19 cellular contexts compared by ENCODE assay signal in the genomic region with DNA sequence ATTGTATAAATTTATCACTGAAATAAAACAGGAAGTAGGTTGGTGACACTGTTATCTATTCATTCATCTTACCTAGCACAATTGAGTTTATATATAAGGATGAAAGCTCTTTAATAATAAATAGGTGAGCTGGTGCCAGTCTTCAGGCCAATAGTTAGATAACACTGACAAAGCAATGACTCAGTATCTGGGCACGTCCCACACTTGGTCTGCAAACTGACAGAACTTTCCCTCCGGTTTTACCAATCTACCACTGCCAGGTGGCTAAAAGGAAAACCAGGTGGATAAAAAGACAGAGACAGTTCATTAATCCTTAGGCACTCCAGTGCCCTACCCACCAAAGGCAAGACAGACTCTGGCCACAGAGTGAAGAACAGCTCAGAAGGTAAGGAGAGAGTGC. TPM values are rescaled to one million over a fixed set of nuclear protein-coding genes. Genes with fewer than 3 reads are reported as not detected.
A peak's percentile ranks its signal among the peaks of the same experiment; 100 is the strongest.
DNase-seq lines count a peak whose midpoint lies in the region; ATAC-seq, FAIRE-seq and TF ChIP-seq lines count a peak whose summit lies in the region.
"Had no signal": no experiment of that assay in that cellular context is flagged by ENCODE, and none has a peak within 500 bp of the region (broad histone marks: within the 10 kb centered on the region; RNA-seq: fewer than 3 reads in every experiment).

No MANE protein-coding gene starts in this region.

- no peaks in the 10 kb centered on the region for H3K27me3 Mint-ChIP-seq in activated naive CD4-positive, alpha-beta T cell treated with anti-CD3 and anti-CD28 coated beads, Interleukin-2, amount 50 U/mL, for 24 hours
- no peaks in the 10 kb centered on the region for H3K27me3 Mint-ChIP-seq in activated naive CD4-positive, alpha-beta T cell treated with anti-CD3 and anti-CD28 coated beads for 36 hours (ENCODE audit: low read depth)
- H3K27me3 Mint-ChIP-seq: CD4-positive, alpha-beta T cell had no signal

- no peak overlapping the region for H3K4me3 ChIP-seq in bronchial epithelial cell (ENCODE audit: low read depth, low read length)
- H3K4me3 ChIP-seq: BLaER1 treated with 17β-estradiol and CSF1 and Interleukin-3, amounts not matched to agents 10 nM and 100 nM; HAP-1 had no signal

- H3K27ac Mint-ChIP-seq in activated naive CD4-positive, alpha-beta T cell treated with anti-CD3 and anti-CD28 coated beads, Interleukin-2, amount 50 U/mL, for 24 hours, result peak overlapping the region; percentile 81
- no peak overlapping the region for H3K27ac Mint-ChIP-seq in activated naive CD4-positive, alpha-beta T cell treated with anti-CD3 and anti-CD28 coated beads for 36 hours
- H3K27ac Mint-ChIP-seq in stimulated activated effector memory CD8-positive, alpha-beta T cell treated with anti-CD3 and anti-CD28 coated beads, Interleukin-12 subunit alpha, Interleukin-12 subunit beta, amount 100 ng/mL, for 72 hours, result peak overlapping the region; percentile 76
- H3K27ac Mint-ChIP-seq: CD4-positive, alpha-beta T cell had no signal

- no peaks in the 10 kb centered on the region for H3K27me3 ChIP-seq in bronchial epithelial cell (ENCODE audit: control insufficient read depth, insufficient read depth, low read length)
- H3K27me3 ChIP-seq: BLaER1 treated with 17β-estradiol and CSF1 and Interleukin-3, amounts not matched to agents 10 nM and 100 nM had no signal

- no peaks in the 10 kb centered on the region for H3K4me1 Mint-ChIP-seq in activated naive CD4-positive, alpha-beta T cell treated with anti-CD3 and anti-CD28 coated beads, Interleukin-2, amount 50 U/mL, for 24 hours
- no peaks in the 10 kb centered on the region for H3K4me1 Mint-ChIP-seq in activated naive CD4-positive, alpha-beta T cell treated with anti-CD3 and anti-CD28 coated beads for 36 hours (ENCODE audit: low read depth)
- H3K4me1 Mint-ChIP-seq in stimulated activated effector memory CD8-positive, alpha-beta T cell treated with anti-CD3 and anti-CD28 coated beads, Interleukin-12 subunit alpha, Interleukin-12 subunit beta, amount 100 ng/mL, for 72 hours, result peaks cover 4% of the 10 kb centered on the region

- TF ChIP-seq CTCF in bronchial epithelial cell (IDR thresholded peaks at IDR 0.05; ENCODE audit: insufficient read depth, low read length, severe bottlenecking), result no peak

- H3K4me3 Mint-ChIP-seq in activated naive CD4-positive, alpha-beta T cell treated with anti-CD3 and anti-CD28 coated beads, Interleukin-2, amount 50 U/mL, for 24 hours, result no peak overlapping the region
- H3K4me3 Mint-ChIP-seq in activated naive CD4-positive, alpha-beta T cell treated with anti-CD3 and anti-CD28 coated beads for 36 hours, result no peak overlapping the region
- H3K4me3 Mint-ChIP-seq in stimulated activated effector memory CD8-positive, alpha-beta T cell treated with anti-CD3 and anti-CD28 coated beads, Interleukin-12 subunit alpha, Interleukin-12 subunit beta, amount 100 ng/mL, for 72 hours, result no peak overlapping the region
- H3K4me3 Mint-ChIP-seq: CD4-positive, alpha-beta T cell had no signal

- no peaks in the 10 kb centered on the region for H3K9me3 Mint-ChIP-seq in activated naive CD4-positive, alpha-beta T cell treated with anti-CD3 and anti-CD28 coated beads, Interleukin-2, amount 50 U/mL, for 24 hours
- no peaks in the 10 kb centered on the region for H3K9me3 Mint-ChIP-seq in activated naive CD4-positive, alpha-beta T cell treated with anti-CD3 and anti-CD28 coated beads for 36 hours
- H3K9me3 Mint-ChIP-seq in stimulated activated effector memory CD8-positive, alpha-beta T cell treated with anti-CD3 and anti-CD28 coated beads, Interleukin-12 subunit alpha, Interleukin-12 subunit beta, amount 100 ng/mL, for 72 hours, result no peaks in the 10 kb centered on the region
- H3K9me3 Mint-ChIP-seq: CD4-positive, alpha-beta T cell had no signal

- peaks cover 32% of the 10 kb centered on the region for H3K36me3 ChIP-seq in bronchial epithelial cell (ENCODE audit: control insufficient read depth, insufficient read depth, low read length)

- no peak for DNase-seq in activated naive CD4-positive, alpha-beta T cell treated with anti-CD3 and anti-CD28 coated beads for 36 hours
- DNase-seq in NCI-H226 (peak; percentile 43), bronchial epithelial cell (ENCODE audit: low read depth) (peak; percentile 46), RCC 7860 (ENCODE audit: low spot score) (no peak), DMS153 treated with DMSO at 0.1 percent for 48 hours (lab: John Stamatoyannopoulos, UW; ENCODE audit: unreplicated experiment) (no peak)
- DNase-seq in stimulated activated effector memory CD8-positive, alpha-beta T cell treated with anti-CD3 and anti-CD28 coated beads, Interleukin-12 subunit alpha, Interleukin-12 subunit beta, amount 100 ng/mL, for 72 hours (ENCODE audit: low spot score in 2 of 2), result no peak
- DNase-seq: ACHN; CD4-positive, alpha-beta T cell; DMS153; DND-41; GDM1 had no signal

- ATAC-seq in stimulated activated effector memory CD8-positive, alpha-beta T cell treated with anti-CD3 and anti-CD28 coated beads, Interleukin-12 subunit alpha, Interleukin-12 subunit beta, amount 100 ng/mL, for 72 hours, result no peak
- no peak for ATAC-seq in GM18861 (IDR thresholded peaks at IDR 0.05; ENCODE audit: unreplicated experiment)

- H3K36me3 Mint-ChIP-seq in activated naive CD4-positive, alpha-beta T cell treated with anti-CD3 and anti-CD28 coated beads, Interleukin-2, amount 50 U/mL, for 24 hours, result peaks cover 12% of the 10 kb centered on the region
- peaks cover 40% of the 10 kb centered on the region for H3K36me3 Mint-ChIP-seq in activated naive CD4-positive, alpha-beta T cell treated with anti-CD3 and anti-CD28 coated beads for 36 hours (ENCODE audit: low read depth)
- no peaks in the 10 kb centered on the region for H3K36me3 Mint-ChIP-seq in stimulated activated effector memory CD8-positive, alpha-beta T cell treated with anti-CD3 and anti-CD28 coated beads, Interleukin-12 subunit alpha, Interleukin-12 subunit beta, amount 100 ng/mL, for 72 hours

- FAIRE-seq in bronchial epithelial cell (lab: Jason Lieb, UNC) (no peak), RCC 7860 (lab: Jason Lieb, UNC) (no peak)
- FAIRE-seq: GM12892, GM19239, H1 had no signal

- CTCF ChIA-PET in activated naive CD4-positive, alpha-beta T cell treated with anti-CD3 and anti-CD28 coated beads for 36 hours (lab: Charles Lee), result interaction anchor here (0.6 kb wide), 1 partner anchor 94 kb away, joined by 3 read pairs; no protein-coding TSS in a partner anchor

- intact Hi-C loops in activated naive CD4-positive, alpha-beta T cell treated with anti-CD3 and anti-CD28 coated beads for 36 hours (cut with micrococcal nuclease), result no loop called here

RNA-seq across cellular contexts. Expression of a gene that starts 17.6 kb away (rescaled TPM):
- 100 to 1,000 TPM; 227 to 236 TPM for total RNA-seq in activated naive CD4-positive, alpha-beta T cell treated with anti-CD3 and anti-CD28 coated beads for 36 hours
- 154 and 228 TPM in 2 replicates for total RNA-seq in bronchial epithelial cell

RNA-seq across cellular contexts. Expression of a gene that starts 17.8 kb away (rescaled TPM):
- 100 to 1,000 TPM; 146 to 154 TPM for total RNA-seq in activated naive CD4-positive, alpha-beta T cell treated with anti-CD3 and anti-CD28 coated beads for 36 hours
- total RNA-seq in bronchial epithelial cell, result 22.3 and 22.9 TPM in 2 replicates

RNA-seq across cellular contexts. Expression of a gene that starts 20.1 kb away (rescaled TPM):
- 1 to 10 TPM; 6.6 TPM for total RNA-seq in activated naive CD4-positive, alpha-beta T cell treated with anti-CD3 and anti-CD28 coated beads for 36 hours
- 0.26 TPM in 2 replicates for total RNA-seq in bronchial epithelial cell
- total RNA-seq: A172 had no signal

RNA-seq across cellular contexts. Expression of a gene that starts 46.4 kb away (rescaled TPM):
- 10 to 100 TPM; 31.7 to 31.8 TPM for total RNA-seq in activated naive CD4-positive, alpha-beta T cell treated with anti-CD3 and anti-CD28 coated beads for 36 hours
- total RNA-seq in bronchial epithelial cell, result 30.8 and 36.1 TPM in 2 replicates

RNA-seq across cellular contexts. Expression of a gene that starts 46.9 kb away (rescaled TPM):
- 10 to 100 TPM; 35.6 to 41.4 TPM for total RNA-seq in activated naive CD4-positive, alpha-beta T cell treated with anti-CD3 and anti-CD28 coated beads for 36 hours
- 10.0 and 12.7 TPM in 2 replicates for total RNA-seq in bronchial epithelial cell

Comparison
In these comparisons a context has a peak if more than half of its experiments do, and no peak if none do; other contexts are left out.
1. DNase-seq: peak in NCI-H226 (single experiment) and bronchial epithelial cell (single experiment); none in activated naive CD4-positive, alpha-beta T cell treated with anti-CD3 and anti-CD28 coated beads for 36 hours (single experiment), stimulated activated effector memory CD8-positive, alpha-beta T cell treated with anti-CD3 and anti-CD28 coated beads, Interleukin-12 subunit alpha, Interleukin-12 subunit beta, amount 100 ng/mL, for 72 hours (0 of 2), RCC 7860 (single experiment) and DMS153 treated with DMSO at 0.1 percent for 48 hours (single experiment).